1 cellular context compared by ENCODE assay signal in the genomic region with DNA sequence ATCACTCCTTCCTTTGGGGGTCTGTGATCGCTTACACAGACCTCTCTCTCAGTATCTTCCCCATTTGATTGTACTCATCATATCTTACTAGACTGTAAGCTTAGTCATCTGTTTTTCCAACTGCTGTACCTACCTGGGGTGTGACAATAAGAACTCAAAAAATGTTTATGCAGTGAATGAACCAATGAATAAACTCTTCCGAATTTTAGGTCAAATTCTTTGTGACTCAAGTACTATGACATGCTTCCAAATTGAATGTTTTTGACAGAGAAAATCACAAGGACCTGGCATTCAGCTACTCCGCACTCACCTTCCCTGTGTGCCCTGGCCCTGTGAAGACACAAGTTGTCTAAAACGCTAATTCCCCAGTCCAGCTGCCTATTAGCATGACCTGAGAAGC.
TF ChIP-seq lines count a peak whose summit lies in the region.

No MANE protein-coding gene starts in this region.

TF ChIP-seq in SK-N-SH, 30 proteins besides CTCF, POLR2A, EP300 and RAD21 (continued from another document):
- TF ChIP-seq, protein P1, sequence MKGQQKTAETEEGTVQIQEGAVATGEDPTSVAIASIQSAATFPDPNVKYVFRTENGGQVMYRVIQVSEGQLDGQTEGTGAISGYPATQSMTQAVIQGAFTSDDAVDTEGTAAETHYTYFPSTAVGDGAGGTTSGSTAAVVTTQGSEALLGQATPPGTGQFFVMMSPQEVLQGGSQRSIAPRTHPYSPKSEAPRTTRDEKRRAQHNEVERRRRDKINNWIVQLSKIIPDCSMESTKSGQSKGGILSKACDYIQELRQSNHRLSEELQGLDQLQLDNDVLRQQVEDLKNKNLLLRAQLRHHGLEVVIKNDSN (IDR thresholded peaks at IDR 0.05; ENCODE audit: borderline replicate concordance, low read depth) = no peak
- no peak for TF ChIP-seq SMC3 (IDR thresholded peaks at IDR 0.05; ENCODE audit: low read depth, low read length)
- no peak for TF ChIP-seq TEAD4 (IDR thresholded peaks at IDR 0.05; ENCODE audit: borderline replicate concordance, insufficient read depth)
- TF ChIP-seq, protein P2, sequence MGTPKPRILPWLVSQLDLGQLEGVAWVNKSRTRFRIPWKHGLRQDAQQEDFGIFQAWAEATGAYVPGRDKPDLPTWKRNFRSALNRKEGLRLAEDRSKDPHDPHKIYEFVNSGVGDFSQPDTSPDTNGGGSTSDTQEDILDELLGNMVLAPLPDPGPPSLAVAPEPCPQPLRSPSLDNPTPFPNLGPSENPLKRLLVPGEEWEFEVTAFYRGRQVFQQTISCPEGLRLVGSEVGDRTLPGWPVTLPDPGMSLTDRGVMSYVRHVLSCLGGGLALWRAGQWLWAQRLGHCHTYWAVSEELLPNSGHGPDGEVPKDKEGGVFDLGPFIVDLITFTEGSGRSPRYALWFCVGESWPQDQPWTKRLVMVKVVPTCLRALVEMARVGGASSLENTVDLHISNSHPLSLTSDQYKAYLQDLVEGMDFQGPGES (IDR thresholded peaks at IDR 0.05; ENCODE audit: low read depth, low read length) = no peak
- no peak for TF ChIP-seq JUND (IDR thresholded peaks at IDR 0.05)
- TF ChIP-seq FOXM1 (IDR thresholded peaks at IDR 0.05; ENCODE audit: low read depth) = no peak
- TF ChIP-seq MEF2A (IDR thresholded peaks at IDR 0.05; ENCODE audit: borderline replicate concordance, low read depth) = no peak
- TF ChIP-seq, protein P3, sequence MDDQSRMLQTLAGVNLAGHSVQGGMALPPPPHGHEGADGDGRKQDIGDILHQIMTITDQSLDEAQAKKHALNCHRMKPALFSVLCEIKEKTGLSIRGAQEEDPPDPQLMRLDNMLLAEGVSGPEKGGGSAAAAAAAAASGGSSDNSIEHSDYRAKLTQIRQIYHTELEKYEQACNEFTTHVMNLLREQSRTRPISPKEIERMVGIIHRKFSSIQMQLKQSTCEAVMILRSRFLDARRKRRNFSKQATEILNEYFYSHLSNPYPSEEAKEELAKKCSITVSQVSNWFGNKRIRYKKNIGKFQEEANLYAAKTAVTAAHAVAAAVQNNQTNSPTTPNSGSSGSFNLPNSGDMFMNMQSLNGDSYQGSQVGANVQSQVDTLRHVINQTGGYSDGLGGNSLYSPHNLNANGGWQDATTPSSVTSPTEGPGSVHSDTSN (IDR thresholded peaks at IDR 0.05) = no peak
TF ChIP-seq in SK-N-SH: peak in this region for 0.
